3 cellular contexts compared by ENCODE assay signal in genomic region chr19:49889687-49890348, GRCh38.
TF ChIP-seq lines count a peak whose summit lies in the region.

No MANE protein-coding gene starts in this region.

TF ChIP-seq in A549, 52 proteins besides CTCF, POLR2A, EP300 and RAD21 (continued from another document and continues in another):
- TF ChIP-seq MAX (IDR thresholded peaks at IDR 0.05) = peak; percentile 100
- peak in 1 of 2 experiments; percentile 57; a peak in 1 of 5 replicates for TF ChIP-seq JUN (IDR thresholded peaks at IDR 0.05)
- peak; percentile 57; the same call in 2 of the 3 replicates for TF ChIP-seq SMC3 (IDR thresholded peaks at IDR 0.05)
- TF ChIP-seq HMGXB4 (CRISPR knock-in tag; IDR thresholded peaks at IDR 0.05; ENCODE audit: borderline replicate concordance) = peak; percentile 61; the same call in 1 of the 2 replicates
- TF ChIP-seq CBX8 (IDR thresholded peaks at IDR 0.05) = no peak
- TF ChIP-seq ESRRA (IDR thresholded peaks at IDR 0.05; ENCODE audit: borderline replicate concordance, low read length) = no peak
- 0 out of 2 replicates have a peak, but pooled peaks have one; percentile 31 for TF ChIP-seq POLR2AphosphoS2 (conservative IDR thresholded peaks at IDR 0.05; ENCODE audit: low read length)
- TF ChIP-seq BHLHE40 (IDR thresholded peaks at IDR 0.05; ENCODE audit: low read depth, low read length) = no peak
- TF ChIP-seq RFX5 (IDR thresholded peaks at IDR 0.05) = 0 out of 2 replicates have a peak, but pooled peaks have one; percentile 51
- no peak for TF ChIP-seq ZC3H11A (IDR thresholded peaks at IDR 0.05)
- TF ChIP-seq BCL3 (IDR thresholded peaks at IDR 0.05) = no peak
- no peak for TF ChIP-seq NFE2L2 (conservative IDR thresholded peaks at IDR 0.05; ENCODE audit: low read length)
- no peak for TF ChIP-seq PHF8 (IDR thresholded peaks at IDR 0.05; ENCODE audit: borderline replicate concordance, low read depth)
- TF ChIP-seq CHD4 (IDR thresholded peaks at IDR 0.05; ENCODE audit: borderline replicate concordance) = no peak
- peak; percentile 99 for TF ChIP-seq MYC (IDR thresholded peaks at IDR 0.05; ENCODE audit: borderline replicate concordance, low read length)
- no peak for TF ChIP-seq HOXA7 (CRISPR knock-in tag; IDR thresholded peaks at IDR 0.05)
- peak; percentile 11; the same call in 1 of the 2 replicates for TF ChIP-seq NPAS2 (CRISPR knock-in tag; IDR thresholded peaks at IDR 0.05; ENCODE audit: borderline replicate concordance)
- peak; percentile 24; the same call in 1 of the 2 replicates for TF ChIP-seq GATA3 (IDR thresholded peaks at IDR 0.05; ENCODE audit: borderline replicate concordance)
- no peak for TF ChIP-seq ZNF302 (CRISPR knock-in tag; IDR thresholded peaks at IDR 0.05)
- TF ChIP-seq KDM1A (IDR thresholded peaks at IDR 0.05; ENCODE audit: low read depth) = no peak
- TF ChIP-seq NR3C1 (IDR thresholded peaks at IDR 0.05) = no peak
- TF ChIP-seq HDAC2 (IDR thresholded peaks at IDR 0.05) = no peak
- TF ChIP-seq FOSL2 (IDR thresholded peaks at IDR 0.05) = no peak
- no peak for TF ChIP-seq FOSL2 (CRISPR knock-in tag; IDR thresholded peaks at IDR 0.05)
- TF ChIP-seq JUNB (IDR thresholded peaks at IDR 0.05) = no peak
- TF ChIP-seq, protein P1, sequence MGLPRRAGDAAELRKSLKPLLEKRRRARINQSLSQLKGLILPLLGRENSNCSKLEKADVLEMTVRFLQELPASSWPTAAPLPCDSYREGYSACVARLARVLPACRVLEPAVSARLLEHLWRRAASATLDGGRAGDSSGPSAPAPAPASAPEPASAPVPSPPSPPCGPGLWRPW (IDR thresholded peaks at IDR 0.05) = no peak

TF ChIP-seq in HEK293T, 16 proteins besides CTCF, POLR2A, EP300 and RAD21:
- TF ChIP-seq PKNOX1 (IDR thresholded peaks at IDR 0.05) (peak; percentile 30; the same call in 1 of the 2 replicates), FOXK2 (IDR thresholded peaks at IDR 0.05) (no peak), ELF4 (IDR thresholded peaks at IDR 0.05) (no peak), NFRKB (IDR thresholded peaks at IDR 0.05) (no peak), SUZ12 (IDR thresholded peaks at IDR 0.05) (no peak), ZNF384 (IDR thresholded peaks at IDR 0.05) (no peak), SP1 (IDR thresholded peaks at IDR 0.05) (no peak), ARNT (IDR thresholded peaks at IDR 0.05) (peak; percentile 40; the same call in 1 of the 2 replicates), HDGF (IDR thresholded peaks at IDR 0.05; ENCODE audit: borderline replicate concordance) (no peak), CTBP1 (IDR thresholded peaks at IDR 0.05; ENCODE audit: borderline replicate concordance) (peak; percentile 42; the same call in 1 of the 2 replicates), FOXA1 (IDR thresholded peaks at IDR 0.05) (no peak), L3MBTL2 (conservative IDR thresholded peaks at IDR 0.05) (peak; percentile 100), TARDBP (IDR thresholded peaks at IDR 0.05) (no peak), LEF1 (IDR thresholded peaks at IDR 0.05; ENCODE audit: borderline replicate concordance) (no peak), FOXM1 (IDR thresholded peaks at IDR 0.05; ENCODE audit: borderline replicate concordance) (no peak), BHLHE40 (IDR thresholded peaks at IDR 0.05; ENCODE audit: borderline replicate concordance) (no peak)
TF ChIP-seq in HEK293T: peak in this region for 4.

TF ChIP-seq in liver, 16 proteins besides CTCF, POLR2A, EP300 and RAD21 (continued from another document):
- TF ChIP-seq REST (IDR thresholded peaks at IDR 0.05) = no peak
- no peak for TF ChIP-seq RXRA (IDR thresholded peaks at IDR 0.05)
- TF ChIP-seq ZBTB33 (IDR thresholded peaks at IDR 0.05) = no peak
- no peak for TF ChIP-seq FOXA1 (IDR thresholded peaks at IDR 0.05)
- no peak for TF ChIP-seq HNF4G (IDR thresholded peaks at IDR 0.05)
- no peak for TF ChIP-seq MAX (IDR thresholded peaks at IDR 0.05)
- TF ChIP-seq FOXA2 (IDR thresholded peaks at IDR 0.05) = no peak
- no peak for TF ChIP-seq NR2F2 (IDR thresholded peaks at IDR 0.05)
- TF ChIP-seq, protein P2, sequence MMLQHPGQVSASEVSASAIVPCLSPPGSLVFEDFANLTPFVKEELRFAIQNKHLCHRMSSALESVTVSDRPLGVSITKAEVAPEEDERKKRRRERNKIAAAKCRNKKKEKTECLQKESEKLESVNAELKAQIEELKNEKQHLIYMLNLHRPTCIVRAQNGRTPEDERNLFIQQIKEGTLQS (IDR thresholded peaks at IDR 0.05) = no peak
- TF ChIP-seq HNF4A (conservative IDR thresholded peaks at IDR 0.05) = no peak
- TF ChIP-seq JUND (IDR thresholded peaks at IDR 0.05) = no peak
- TF ChIP-seq SP1 (IDR thresholded peaks at IDR 0.05) = no peak
- TF ChIP-seq EGR1 (IDR thresholded peaks at IDR 0.05; ENCODE audit: low read depth in 2 of 2) = no peak
- TF ChIP-seq TAF1 (conservative IDR thresholded peaks at IDR 0.05) = no peak
